In genomic region chr1:169731446-169731845, GRCh38 we compare ENCODE assay signal across 24 cellular contexts. TPM values are rescaled to one million over a fixed set of nuclear protein-coding genes. Genes with fewer than 3 reads are reported as not detected.
"Had no signal": no experiment of that assay in that cellular context is flagged by ENCODE, and none has a peak within 500 bp of the region (broad histone marks: within the 10 kb centered on the region; RNA-seq: fewer than 3 reads in every experiment).

No MANE protein-coding gene starts in this region.

- DNase-seq: effector CD4-positive, alpha-beta T cell; endodermal cell; foreskin melanocyte; head of caudate nucleus; kidney; left cardiac atrium; left ventricle myocardium inferior; lower lobe of right lung; mesenchymal stem cell; naive B cell; occipital lobe; posterior cingulate gyrus; spleen; stimulated activated CD4-positive, alpha-beta T cell treated with anti-CD3 and anti-CD28 coated beads, Interleukin-15, amount 100 ng/mL, for 24 hours; stimulated activated CD4-positive, alpha-beta T cell treated with anti-CD3 and anti-CD28 coated beads, Interleukin-1b, Interleukin-23, amount 100 ng/mL, for 48 hours; stimulated activated CD4-positive, alpha-beta T cell treated with anti-CD3 and anti-CD28 coated beads, Interleukin-4, amount 100 ng/mL, for 24 hours; tibial artery; upper lobe of left lung had no signal

- ATAC-seq: left cardiac atrium; lower lobe of right lung; sciatic nerve; stimulated activated memory B cell treated with anti-CD40 and anti-IgM and Interleukin-4, amounts not matched to agents 10 μg/mL and 1 μg/mL and 100 μg/mL, for 72 hours had no signal

- H3K27ac Mint-ChIP-seq: endodermal cell; nephron; stimulated activated memory B cell treated with anti-CD40 and anti-IgM and Interleukin-4, amounts not matched to agents 10 μg/mL and 1 μg/mL and 100 μg/mL, for 72 hours; stimulated activated naive CD8-positive, alpha-beta T cell treated with anti-CD3 and anti-CD28 coated beads, Interleukin-15, Interleukin-2, amounts not matched to agents 100 ng/mL and 50 ng/mL, for 24 hours had no signal

- H3K4me2 ChIP-seq: hepatocyte had no signal

- H3K79me2 ChIP-seq: hepatocyte had no signal

- H3K36me3 ChIP-seq: left ventricle myocardium inferior, lower lobe of right lung, spleen, tibial artery, upper lobe of left lung, vagina had no signal

- H3K4me3 Mint-ChIP-seq: endodermal cell; naive B cell; nephron; stimulated activated memory B cell treated with anti-CD40 and anti-IgM and Interleukin-4, amounts not matched to agents 10 μg/mL and 1 μg/mL and 100 μg/mL, for 72 hours; stimulated activated naive CD8-positive, alpha-beta T cell treated with anti-CD3 and anti-CD28 coated beads, Interleukin-15, Interleukin-2, amounts not matched to agents 100 ng/mL and 50 ng/mL, for 24 hours had no signal

- H3K4me1 ChIP-seq: left ventricle myocardium inferior, spleen, tibial artery, vagina had no signal

- H3K9me3 Mint-ChIP-seq: endodermal cell; naive B cell; nephron; stimulated activated memory B cell treated with anti-CD40 and anti-IgM and Interleukin-4, amounts not matched to agents 10 μg/mL and 1 μg/mL and 100 μg/mL, for 72 hours; stimulated activated naive CD8-positive, alpha-beta T cell treated with anti-CD3 and anti-CD28 coated beads, Interleukin-15, Interleukin-2, amounts not matched to agents 100 ng/mL and 50 ng/mL, for 24 hours had no signal

- H3K36me3 Mint-ChIP-seq: naive B cell; stimulated activated memory B cell treated with anti-CD40 and anti-IgM and Interleukin-4, amounts not matched to agents 10 μg/mL and 1 μg/mL and 100 μg/mL, for 72 hours had no signal

- H3K4me3 ChIP-seq: hepatocyte, left ventricle myocardium inferior, lower lobe of right lung, spleen, tibial artery, upper lobe of left lung, vagina had no signal

- H3K27me3 ChIP-seq: hepatocyte, upper lobe of left lung, vagina had no signal

- H3K9me3 ChIP-seq: left ventricle myocardium inferior, lower lobe of right lung, spleen, tibial artery, upper lobe of left lung, vagina had no signal

- H3K27ac ChIP-seq: hepatocyte, left ventricle myocardium inferior, lower lobe of right lung, spleen, tibial artery, upper lobe of left lung, vagina had no signal

- H2AFZ ChIP-seq: hepatocyte had no signal

- H3K4me1 Mint-ChIP-seq: endodermal cell; nephron; stimulated activated memory B cell treated with anti-CD40 and anti-IgM and Interleukin-4, amounts not matched to agents 10 μg/mL and 1 μg/mL and 100 μg/mL, for 72 hours had no signal

RNA-seq across cellular contexts. Expression of gene SELE, which starts 2.4 kb away (rescaled TPM):
- total RNA-seq: endodermal cell had no signal
- polyA plus RNA-seq: hepatocyte had no signal

RNA-seq across cellular contexts. Expression of gene SELL, which starts 20.0 kb away (rescaled TPM):
- total RNA-seq: vagina had no signal
